ENCODE assay signal across 29 cellular contexts in genomic region chr2:126910637-126911036, GRCh38. TPM values are rescaled to one million over a fixed set of nuclear protein-coding genes. Genes with fewer than 3 reads are reported as not detected.
"Had no signal": no experiment of that assay in that cellular context is flagged by ENCODE, and none has a peak within 500 bp of the region (broad histone marks: within the 10 kb centered on the region; RNA-seq: fewer than 3 reads in every experiment).

No MANE protein-coding gene starts in this region.

- H3K36me3 Mint-ChIP-seq: naive B cell had no signal

- H3K4me1 ChIP-seq: pancreas, prostate gland, testis, tibial nerve, upper lobe of right lung had no signal

- H2AFZ ChIP-seq: hepatocyte had no signal

- FAIRE-seq: kidney, pancreas had no signal

- H3K9me3 ChIP-seq: pancreas, prostate gland, sigmoid colon, testis, tibial nerve, upper lobe of right lung had no signal

- H3K4me3 Mint-ChIP-seq: endodermal cell; naive B cell; nephron; stimulated activated naive B cell treated with anti-CD40 and anti-IgM and Interleukin-4, amounts not matched to agents 10 μg/mL and 1 μg/mL and 100 μg/mL, for 72 hours; stimulated activated naive CD8-positive, alpha-beta T cell treated with anti-CD3 and anti-CD28 coated beads, Interleukin-15, amount 100 ng/mL, for 72 hours had no signal

- H3K27ac ChIP-seq: coronary artery, hepatocyte, pancreas, prostate gland, sigmoid colon, skin epidermis, testis, tibial nerve, upper lobe of right lung had no signal

- H3K79me2 ChIP-seq: hepatocyte had no signal

- DNase-seq: effector CD4-positive, alpha-beta T cell; foreskin melanocyte; left colon; left ventricle myocardium superior; mesenchymal stem cell; midbrain; naive B cell; occipital lobe; sigmoid colon; stimulated activated CD4-positive, alpha-beta T cell treated with anti-CD3 and anti-CD28 coated beads, Interleukin-2, amount 100 ng/mL, for 24 hours; stimulated activated CD4-positive, alpha-beta T cell treated with anti-CD3 and anti-CD28 coated beads, Interleukin-4, amount 100 ng/mL, for 4 hours; stimulated activated naive B cell treated with anti-CD40 and anti-IgM and Interleukin-4, amounts not matched to agents 10 μg/mL and 1 μg/mL and 100 μg/mL, for 72 hours; stimulated activated naive CD8-positive, alpha-beta T cell treated with anti-CD3 and anti-CD28 coated beads, Interleukin-15, amount 100 ng/mL, for 72 hours; testis had no signal

- ATAC-seq: left colon; left ventricle myocardium superior; pancreas; stimulated activated naive CD8-positive, alpha-beta T cell treated with anti-CD3 and anti-CD28 coated beads, Interleukin-15, amount 100 ng/mL, for 72 hours; upper lobe of right lung had no signal

- H3K27ac Mint-ChIP-seq: endodermal cell; nephron; stimulated activated naive B cell treated with anti-CD40 and anti-IgM and Interleukin-4, amounts not matched to agents 10 μg/mL and 1 μg/mL and 100 μg/mL, for 72 hours had no signal

- H3K4me3 ChIP-seq: coronary artery, hepatocyte, lung, pancreas, prostate gland, sigmoid colon, skin epidermis, testis, tibial nerve, upper lobe of right lung had no signal

- H3K27me3 ChIP-seq: pancreas, sigmoid colon, testis, tibial nerve, upper lobe of right lung had no signal

- H3K27me3 Mint-ChIP-seq: stimulated activated naive CD8-positive, alpha-beta T cell treated with anti-CD3 and anti-CD28 coated beads, Interleukin-15, amount 100 ng/mL, for 72 hours had no signal

- H3K36me3 ChIP-seq: pancreas, prostate gland, sigmoid colon, tibial nerve, upper lobe of right lung had no signal

- H3K9me3 Mint-ChIP-seq: endodermal cell; stimulated activated naive CD8-positive, alpha-beta T cell treated with anti-CD3 and anti-CD28 coated beads, Interleukin-15, amount 100 ng/mL, for 72 hours had no signal

- H3K4me2 ChIP-seq: hepatocyte had no signal

RNA-seq across cellular contexts. Expression of gene TEX51, which starts 11.9 kb away (rescaled TPM):
- total RNA-seq: dermis microvascular lymphatic vessel endothelial cell, endodermal cell, hepatocyte, kidney, left colon, left ventricle myocardium superior, lung, occipital lobe, pancreas, renal cortical epithelial cell, sigmoid colon, subcutaneous adipose tissue, tibial nerve, upper lobe of right lung had no signal
- polyA plus RNA-seq: esophagus, hepatocyte, lung, pancreas had no signal
